Comparison of ENCODE assay signal across 16 cellular contexts in genomic region chr18:77811510-77811909, GRCh38.
DNase-seq lines count a peak whose midpoint lies in the region; ATAC-seq and TF ChIP-seq lines count a peak whose summit lies in the region.
"Had no signal": no experiment of that assay in that cellular context is flagged by ENCODE, and none has a peak within 500 bp of the region (broad histone marks: within the 10 kb centered on the region; RNA-seq: fewer than 3 reads in every experiment).

No MANE protein-coding gene starts in this region.

- H3K4me3 Mint-ChIP-seq in CD4-positive, alpha-beta memory T cell: no peak overlapping the region
- H3K4me3 Mint-ChIP-seq in activated CD4-positive, alpha-beta T cell treated with anti-CD3 and anti-CD28 coated beads for 36 hours: no peak overlapping the region
- H3K4me3 Mint-ChIP-seq: dendritic cell treated with granulocyte-macrophage colony-stimulating factor and Interleukin-4, amounts not matched to agents 40 ng/mL and 50 ng/mL, for 4 days; neural progenitor cell; T-helper 1 cell treated with Interleukin-12 subunit alpha and Interleukin-12 subunit beta and Interleukin-4 antibody, amounts not matched to agents 30 μg/mL and 1 μg/mL, for 36 hours had no signal

- POLR2A ChIA-PET in HEK293 (lab: Yijun Ruan, JAX): interaction anchor here (0.6 kb wide), 1 partner anchor 232 kb away, joined by 3 read pairs; no protein-coding TSS in a partner anchor
- POLR2A ChIA-PET in CD4-positive, alpha-beta memory T cell (lab: Charles Lee; ENCODE audit: partially characterized antibody): no interaction called here
- POLR2A ChIA-PET in activated CD4-positive, alpha-beta T cell treated with anti-CD3 and anti-CD28 coated beads for 36 hours (lab: Charles Lee): no interaction called here

- H3K9me3 ChIP-seq in HEK293 (ENCODE audit: control insufficient read depth, insufficient read depth, low read depth, low read length): no peaks in the 10 kb centered on the region
- H3K9me3 ChIP-seq in CD4-positive, alpha-beta memory T cell (ENCODE audit: control insufficient read depth in 1 of 2, low read length in 2 of 2): no peaks in the 10 kb centered on the region

- peaks cover 0 to 12% (median 0%) of the 10 kb centered on the region in 8 donors for H3K9me3 Mint-ChIP-seq in CD4-positive, alpha-beta memory T cell
- H3K9me3 Mint-ChIP-seq in activated CD4-positive, alpha-beta T cell treated with anti-CD3 and anti-CD28 coated beads for 36 hours (ENCODE audit: low read depth): peaks cover 3% of the 10 kb centered on the region
- H3K9me3 Mint-ChIP-seq: neural progenitor cell had no signal

- H3K27me3 ChIP-seq in CD4-positive, alpha-beta memory T cell (ENCODE audit: insufficient read depth, low read length): no peaks in the 10 kb centered on the region
- H3K27me3 ChIP-seq: neural progenitor cell had no signal

- no peak overlapping the region for H3K27ac ChIP-seq in HEK293 (ENCODE audit: extremely low read depth, low read depth, low read length)
- H3K27ac ChIP-seq in CD4-positive, alpha-beta memory T cell (ENCODE audit: low read depth, low read length): no peak overlapping the region
- H3K27ac ChIP-seq: neural progenitor cell had no signal

- no peak overlapping the region for H3K4me3 ChIP-seq in HEK293 (ENCODE audit: low read depth, low read length)
- no peak overlapping the region for H3K4me3 ChIP-seq in CD4-positive, alpha-beta memory T cell (ENCODE audit: low read length in 2 of 2)
- H3K4me3 ChIP-seq: neural progenitor cell had no signal

- peaks cover 6% of the 10 kb centered on the region for H3K4me1 ChIP-seq in HEK293 (ENCODE audit: control insufficient read depth, insufficient read depth, low read length)
- H3K4me1 ChIP-seq in CD4-positive, alpha-beta memory T cell (ENCODE audit: insufficient read depth, low read length): no peaks in the 10 kb centered on the region
- H3K4me1 ChIP-seq: neural progenitor cell had no signal

- DNase-seq in NCI-H2029 treated with DMSO at 0.1 percent for 48 hours (lab: John Stamatoyannopoulos, UW): peak; percentile 58
- DNase-seq in left colon: peak in 1 of 2 donors; percentile 44
- no peak for DNase-seq in activated T-cell treated with anti-CD3 and anti-CD28 coated beads for 4 hours
- no peak for DNase-seq in CD4-positive, alpha-beta memory T cell
- DNase-seq in activated CD4-positive, alpha-beta T cell treated with anti-CD3 and anti-CD28 coated beads for 36 hours: no peak
- DNase-seq: activated T-cell treated with anti-CD3 and anti-CD28 coated beads, Interleukin-2, amount 50 U/mL, for 1 hour; amniotic stem cell; C1 segment of cervical spinal cord; mammary epithelial cell; stimulated activated naive CD4-positive, alpha-beta T cell had no signal

- peak; percentile 89 for ATAC-seq in left colon
- no peak for ATAC-seq in HG02852 (IDR thresholded peaks at IDR 0.05; ENCODE audit: unreplicated experiment)
- no peak for ATAC-seq in activated CD4-positive, alpha-beta T cell treated with anti-CD3 and anti-CD28 coated beads for 36 hours

- intact Hi-C loops in left colon (cut with DNase I, micrococcal nuclease): no loop called here
- intact Hi-C loops in CD4-positive, alpha-beta memory T cell (cut with micrococcal nuclease): no loop called here
- intact Hi-C loops in activated CD4-positive, alpha-beta T cell treated with anti-CD3 and anti-CD28 coated beads for 36 hours (cut with DNase I, micrococcal nuclease): no loop called here

- H3K36me3 ChIP-seq in HEK293 (ENCODE audit: control insufficient read depth in 2 of 2, insufficient read depth in 1 of 2, low read length in 2 of 2): no peaks in the 10 kb centered on the region
- no peaks in the 10 kb centered on the region for H3K36me3 ChIP-seq in CD4-positive, alpha-beta memory T cell (ENCODE audit: insufficient read depth, low read length)
- H3K36me3 ChIP-seq: neural progenitor cell had no signal

- no peaks in the 10 kb centered on the region for H3K36me3 Mint-ChIP-seq in CD4-positive, alpha-beta memory T cell
- no peaks in the 10 kb centered on the region for H3K36me3 Mint-ChIP-seq in activated CD4-positive, alpha-beta T cell treated with anti-CD3 and anti-CD28 coated beads for 36 hours (ENCODE audit: low read depth)
- H3K36me3 Mint-ChIP-seq: neural progenitor cell had no signal

- CTCF ChIA-PET in HEK293 (lab: Yijun Ruan, JAX): no interaction called here
- CTCF ChIA-PET in CD4-positive, alpha-beta memory T cell (lab: Charles Lee; ENCODE audit: partially characterized antibody): no interaction called here
- CTCF ChIA-PET in activated CD4-positive, alpha-beta T cell treated with anti-CD3 and anti-CD28 coated beads for 36 hours (lab: Charles Lee): no interaction called here

- H3K27me3 Mint-ChIP-seq in CD4-positive, alpha-beta memory T cell: peaks cover 2% of the 10 kb centered on the region in 2 donors
- H3K27me3 Mint-ChIP-seq in activated CD4-positive, alpha-beta T cell treated with anti-CD3 and anti-CD28 coated beads for 36 hours: peaks cover 18% of the 10 kb centered on the region
- H3K27me3 Mint-ChIP-seq: dendritic cell treated with granulocyte-macrophage colony-stimulating factor and Interleukin-4, amounts not matched to agents 40 ng/mL and 50 ng/mL, for 4 days had no signal

- no peaks in the 10 kb centered on the region for H3K4me1 Mint-ChIP-seq in CD4-positive, alpha-beta memory T cell
- no peaks in the 10 kb centered on the region for H3K4me1 Mint-ChIP-seq in activated CD4-positive, alpha-beta T cell treated with anti-CD3 and anti-CD28 coated beads for 36 hours

- H3K27ac Mint-ChIP-seq in CD4-positive, alpha-beta memory T cell: no peak overlapping the region
- H3K27ac Mint-ChIP-seq in activated CD4-positive, alpha-beta T cell treated with anti-CD3 and anti-CD28 coated beads for 36 hours: no peak overlapping the region
- H3K27ac Mint-ChIP-seq: dendritic cell treated with granulocyte-macrophage colony-stimulating factor and Interleukin-4, amounts not matched to agents 40 ng/mL and 50 ng/mL, for 4 days; neural progenitor cell; T-helper 1 cell treated with Interleukin-12 subunit alpha and Interleukin-12 subunit beta and Interleukin-4 antibody, amounts not matched to agents 30 μg/mL and 1 μg/mL, for 36 hours had no signal

- no peak for TF ChIP-seq CTCF in HEK293 (tag by site-specific recombination; IDR thresholded peaks at IDR 0.05)

TF ChIP-seq in HEK293, 187 proteins besides CTCF, POLR2A, EP300 and RAD21:
- no peak for TF ChIP-seq ZBTB48 (tag by site-specific recombination; IDR thresholded peaks at IDR 0.05)
- no peak for TF ChIP-seq ZNF292 (tag by site-specific recombination; IDR thresholded peaks at IDR 0.05; ENCODE audit: borderline replicate concordance, low read depth)
- TF ChIP-seq TRIM28 (IDR thresholded peaks at IDR 0.05; ENCODE audit: borderline replicate concordance, low read length): peak; percentile 84
- no peak for TF ChIP-seq ZNF426 (tag by site-specific recombination; IDR thresholded peaks at IDR 0.05)
- peak; percentile 41; the same call in 1 of the 2 replicates for TF ChIP-seq FEZF1 (tag by site-specific recombination; IDR thresholded peaks at IDR 0.05)
- peak; percentile 42; the same call in 1 of the 2 replicates for TF ChIP-seq OSR2 (tag by site-specific recombination; IDR thresholded peaks at IDR 0.05)

TF ChIP-seq in PFSK-1, 5 proteins besides CTCF, POLR2A, EP300 and RAD21:
- TF ChIP-seq POLR2AphosphoS5 (IDR thresholded peaks at IDR 0.05; ENCODE audit: low read depth, low read length) (no peak), REST (IDR thresholded peaks at IDR 0.05; ENCODE audit: insufficient read depth in 1 of 2, low read depth in 2 of 2, low read length in 2 of 2) (0 out of 4 replicates have a peak, but pooled peaks of 1 of the 2 experiments have one; percentile 15), SIN3A (IDR thresholded peaks at IDR 0.05; ENCODE audit: borderline replicate concordance, insufficient read depth, low read length) (peak; percentile 93)
